ENCODE assay signal across 8 cellular contexts in the genomic region with DNA sequence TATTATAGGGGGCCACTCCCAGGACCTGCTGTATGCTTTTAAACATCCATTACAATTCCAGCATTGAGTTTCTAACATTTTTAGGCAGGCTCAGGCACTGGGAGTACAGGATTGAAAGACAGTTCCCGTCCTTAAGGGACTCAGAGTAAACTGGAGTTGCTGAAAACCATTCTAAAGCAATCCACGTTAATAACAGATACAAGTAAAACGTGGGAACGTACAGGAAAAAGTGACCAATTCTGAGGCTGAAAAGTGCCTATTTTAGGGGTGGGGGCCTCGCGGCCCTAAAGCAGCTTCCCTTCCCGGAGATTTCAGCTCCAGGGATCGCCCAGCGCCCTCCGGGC. TPM values are rescaled to one million over a fixed set of nuclear protein-coding genes. Genes with fewer than 3 reads are reported as not detected.
DNase-seq lines count a peak whose midpoint lies in the region; ATAC-seq and TF ChIP-seq lines count a peak whose summit lies in the region.

No MANE protein-coding gene starts in this region.

- no peaks in the 10 kb centered on the region for H3K9me3 Mint-ChIP-seq in Calu3 (ENCODE audit: low read depth, unreplicated experiment)

- H3K27me3 Mint-ChIP-seq in Calu3 (ENCODE audit: unreplicated experiment): no peaks in the 10 kb centered on the region

- H3K27me3 ChIP-seq in Peyer's patch (no peaks in the 10 kb centered on the region), neutrophil (peaks cover 36% of the 10 kb centered on the region)

- TF ChIP-seq POLR2A in Peyer's patch (IDR thresholded peaks at IDR 0.05): no peak

- H3K27ac ChIP-seq in Peyer's patch (peak overlapping the region; percentile 89 to 94 (median 91)), epithelial cell of prostate (peak overlapping the region; percentile 98), neutrophil (peak overlapping the region; percentile 57)

- peaks cover 26% of the 10 kb centered on the region for H3K4me1 Mint-ChIP-seq in Calu3 (ENCODE audit: low read depth, unreplicated experiment)

- peak overlapping the region; percentile 99 for H3K27ac Mint-ChIP-seq in Calu3 (ENCODE audit: unreplicated experiment)

- H3K9me3 ChIP-seq in Peyer's patch: no peaks in the 10 kb centered on the region
- no peaks in the 10 kb centered on the region for H3K9me3 ChIP-seq in neutrophil

- TSS peak; percentile 85 for BruUV-seq in Calu3 (replicated peaks; lab: Mats Ljungman, UMichigan)

- POLR2A ChIA-PET in GM10248 (lab: Yijun Ruan, JAX): interaction anchor here (1.2 kb wide), 1 partner anchor 19 kb away, joined by 3 read pairs; no protein-coding TSS in a partner anchor
- POLR2A ChIA-PET in HEK293T (lab: Yijun Ruan, JAX): interaction anchor here (0.8 to 4.1 kb wide), 11 partner anchors 10 to 662 kb away, joined by 3 to 50 read pairs (median 4); partner anchors contain the start of gene PJA2

- TF ChIP-seq CTCF in Calu3 (IDR thresholded peaks at IDR 0.05; ENCODE audit: unreplicated experiment) (no peak), Peyer's patch (IDR thresholded peaks at IDR 0.05) (no peak), neutrophil (IDR thresholded peaks at IDR 0.05) (no peak), GM10248 (IDR thresholded peaks at IDR 0.05; ENCODE audit: control extremely low read depth, extremely low read depth, low read depth, missing control alignments) (no peak)

- H3K4me1 ChIP-seq in Peyer's patch (no peaks in the 10 kb centered on the region), neutrophil (ENCODE audit: control insufficient read depth in 1 of 2, insufficient read depth in 1 of 2, low read depth in 1 of 2, low read length in 1 of 2) (peaks cover 13 to 18% of the 10 kb centered on the region in 2 experiments)

- H3K4me3 Mint-ChIP-seq in Calu3 (ENCODE audit: low read depth, unreplicated experiment): peak overlapping the region; percentile 87

- ATAC-seq in GM21515 (IDR thresholded peaks at IDR 0.05; ENCODE audit: unreplicated experiment): no peak

- CTCF ChIA-PET in Calu3 (lab: Charles Lee): interaction anchor here (3.3 kb wide), 1 partner anchor 19 kb away, joined by 13 read pairs; no protein-coding TSS in a partner anchor
- CTCF ChIA-PET in GM10248 (lab: Yijun Ruan, JAX): interaction anchor here (1.0 to 3.1 kb wide), 5 partner anchors 10 to 68 kb away, joined by 3 to 8 read pairs (median 3); no protein-coding TSS in a partner anchor
- CTCF ChIA-PET in HEK293T (lab: Yijun Ruan, JAX): no interaction called here

- H3K4me3 ChIP-seq in Peyer's patch (peak overlapping the region; percentile 71 to 93 (median 84)), neutrophil (ENCODE audit: low read depth in 1 of 2, low read length in 1 of 2) (peak overlapping the region; percentile 80 to 96)

- intact Hi-C loops in Calu3 (cut with micrococcal nuclease; ENCODE audit: unreplicated experiment): loop anchor here (5.0 kb wide), 2 partner anchors 169 to 1191 kb away; no protein-coding TSS in a partner anchor

- DNase-seq in Calu3 (no peak), Peyer's patch (no peak), epithelial cell of prostate (ENCODE audit: low read depth, low spot score) (no peak), NCI-H2107 (lab: John Stamatoyannopoulos, UW) (no peak), GM10248 (ENCODE audit: extremely low spot score) (no peak), HEK293T (ENCODE audit: extremely low spot score) (no peak)

- H3K36me3 ChIP-seq in Peyer's patch (no peaks in the 10 kb centered on the region), neutrophil (no peaks in the 10 kb centered on the region)

- H3K36me3 Mint-ChIP-seq in Calu3 (ENCODE audit: insufficient read depth, unreplicated experiment): peaks cover 28% of the 10 kb centered on the region

TF ChIP-seq in HEK293T, 16 proteins besides CTCF, POLR2A, EP300 and RAD21:
- TF ChIP-seq CTBP1 (IDR thresholded peaks at IDR 0.05; ENCODE audit: borderline replicate concordance) (no peak), ARNT (IDR thresholded peaks at IDR 0.05) (no peak), L3MBTL2 (conservative IDR thresholded peaks at IDR 0.05) (no peak), ELF4 (IDR thresholded peaks at IDR 0.05) (no peak), FOXK2 (IDR thresholded peaks at IDR 0.05) (no peak), LEF1 (IDR thresholded peaks at IDR 0.05; ENCODE audit: borderline replicate concordance) (no peak), FOXM1 (IDR thresholded peaks at IDR 0.05; ENCODE audit: borderline replicate concordance) (no peak), NFRKB (IDR thresholded peaks at IDR 0.05) (no peak), SUZ12 (IDR thresholded peaks at IDR 0.05) (no peak), SP1 (IDR thresholded peaks at IDR 0.05) (no peak)
- TF ChIP-seq, protein P1, sequence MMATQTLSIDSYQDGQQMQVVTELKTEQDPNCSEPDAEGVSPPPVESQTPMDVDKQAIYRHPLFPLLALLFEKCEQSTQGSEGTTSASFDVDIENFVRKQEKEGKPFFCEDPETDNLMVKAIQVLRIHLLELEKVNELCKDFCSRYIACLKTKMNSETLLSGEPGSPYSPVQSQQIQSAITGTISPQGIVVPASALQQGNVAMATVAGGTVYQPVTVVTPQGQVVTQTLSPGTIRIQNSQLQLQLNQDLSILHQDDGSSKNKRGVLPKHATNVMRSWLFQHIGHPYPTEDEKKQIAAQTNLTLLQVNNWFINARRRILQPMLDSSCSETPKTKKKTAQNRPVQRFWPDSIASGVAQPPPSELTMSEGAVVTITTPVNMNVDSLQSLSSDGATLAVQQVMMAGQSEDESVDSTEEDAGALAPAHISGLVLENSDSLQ (IDR thresholded peaks at IDR 0.05): no peak

RNA-seq across cellular contexts. Expression of gene FER, which starts 0.3 kb away (rescaled TPM):
- total RNA-seq in Calu3 (2022) (28.2 and 32.9 TPM in 2 replicates), Peyer's patch (100 to 1,000 TPM in 1 of 4 donors, 10 to 100 TPM in 2, 1 to 10 TPM in 1; 8.4 to 104 (median 12.5) TPM)
